Comparison of ENCODE assay signal across 9 cellular contexts in the genomic region with DNA sequence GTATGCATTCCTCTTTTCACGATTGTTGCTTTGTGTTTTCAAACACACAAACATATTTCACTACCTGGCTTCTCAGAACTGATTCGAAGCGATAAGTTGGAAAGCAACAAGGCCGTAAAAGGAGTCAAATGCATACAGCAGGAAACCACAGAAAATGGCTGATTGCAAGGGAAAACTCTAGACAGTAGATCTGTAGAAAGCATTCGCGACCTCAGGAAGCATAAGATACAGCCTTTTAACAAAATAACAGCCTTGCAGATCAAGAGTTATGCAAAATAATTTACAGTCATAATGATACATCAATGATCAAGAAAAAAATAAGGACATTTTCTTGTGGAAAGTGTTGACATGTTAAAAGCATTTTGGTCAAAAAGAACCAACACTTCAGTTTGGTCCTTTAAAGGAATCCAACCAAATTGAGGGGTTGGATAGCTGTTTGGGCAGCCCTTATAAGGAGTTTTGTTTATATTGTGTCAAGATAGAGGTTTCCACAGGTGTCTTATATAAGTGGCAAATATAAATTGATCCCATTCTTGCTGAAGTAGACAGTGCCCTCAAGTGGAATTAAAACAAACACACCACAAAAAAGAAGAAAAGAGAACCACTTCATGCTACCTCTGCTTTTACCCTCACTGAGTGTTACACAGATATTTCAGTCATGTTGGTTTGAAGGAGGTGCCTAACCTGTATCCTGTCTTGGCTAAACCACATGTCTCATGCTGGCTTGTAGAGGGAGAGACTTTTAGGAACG. TPM values are rescaled to one million over a fixed set of nuclear protein-coding genes. Genes with fewer than 3 reads are reported as not detected.
DNase-seq lines count a peak whose midpoint lies in the region; ATAC-seq and TF ChIP-seq lines count a peak whose summit lies in the region.
"Had no signal": no experiment of that assay in that cellular context is flagged by ENCODE, and none has a peak within 500 bp of the region (broad histone marks: within the 10 kb centered on the region; RNA-seq: fewer than 3 reads in every experiment).

No MANE protein-coding gene starts in this region.

- peaks cover 25% of the 10 kb centered on the region for H3K36me3 Mint-ChIP-seq in CD4-positive, CD25-positive, alpha-beta regulatory T cell
- peaks cover 16% of the 10 kb centered on the region for H3K36me3 Mint-ChIP-seq in T-helper 17 cell (ENCODE audit: low read depth)
- H3K36me3 Mint-ChIP-seq in stimulated activated naive B cell treated with anti-CD40 and anti-IgM and Interleukin-4, amounts not matched to agents 10 μg/mL and 1 μg/mL and 100 μg/mL, for 72 hours = peaks cover 23 to 31% of the 10 kb centered on the region in 2 donors

- no peak for TF ChIP-seq EP300 in gastroesophageal sphincter (IDR thresholded peaks at IDR 0.05)

- intact Hi-C loops in aorta (cut with DNase I) = loop anchor here in 1 of 2 donors (10.0 kb wide), 1 partner anchor 373 kb away; no protein-coding TSS in a partner anchor

- H3K4me3 ChIP-seq in CD4-positive, CD25-positive, alpha-beta regulatory T cell (ENCODE audit: low read depth, low read length) = peak overlapping the region; percentile 98
- H3K4me3 ChIP-seq in gastroesophageal sphincter (no peak overlapping the region), aorta (ENCODE audit: low read length in 2 of 2) (no peak overlapping the region)
- H3K4me3 ChIP-seq: SJCRH30 had no signal

- peak overlapping the region; percentile 99 for H3K27ac ChIP-seq in CD4-positive, CD25-positive, alpha-beta regulatory T cell (ENCODE audit: insufficient read depth, low read length, poor library complexity, severe bottlenecking)
- peak overlapping the region in 2 of 4 donors; percentile 15 to 25 for H3K27ac ChIP-seq in gastroesophageal sphincter
- no peak overlapping the region for H3K27ac ChIP-seq in aorta (ENCODE audit: low read depth in 1 of 2, low read length in 2 of 2)
- H3K27ac ChIP-seq: SJCRH30 had no signal

- H3K4me1 Mint-ChIP-seq in CD4-positive, CD25-positive, alpha-beta regulatory T cell = peaks cover 22 to 68% (median 50%) of the 10 kb centered on the region in 4 donors
- H3K4me1 Mint-ChIP-seq in T-helper 17 cell = peaks cover 45% of the 10 kb centered on the region
- H3K4me1 Mint-ChIP-seq in stimulated activated naive B cell treated with anti-CD40 and anti-IgM and Interleukin-4, amounts not matched to agents 10 μg/mL and 1 μg/mL and 100 μg/mL, for 72 hours = peaks cover 29 to 45% of the 10 kb centered on the region in 2 donors

- no peaks in the 10 kb centered on the region for H3K27me3 ChIP-seq in CD4-positive, CD25-positive, alpha-beta regulatory T cell (ENCODE audit: control insufficient read depth, insufficient read depth, low read length)
- H3K27me3 ChIP-seq in gastroesophageal sphincter (no peaks in the 10 kb centered on the region), aorta (ENCODE audit: control insufficient read depth in 1 of 2, insufficient read depth in 2 of 2, low read length in 1 of 2) (no peaks in the 10 kb centered on the region)
- H3K27me3 ChIP-seq: SJCRH30 had no signal

- no peak for TF ChIP-seq POLR2A in gastroesophageal sphincter (IDR thresholded peaks at IDR 0.05)

- peak overlapping the region; percentile 90 to 99 (median 92) for H3K27ac Mint-ChIP-seq in CD4-positive, CD25-positive, alpha-beta regulatory T cell
- H3K27ac Mint-ChIP-seq in T-helper 17 cell = peak overlapping the region; percentile 94
- peak overlapping the region; percentile 20 for H3K27ac Mint-ChIP-seq in stimulated activated naive B cell treated with anti-CD40 and anti-IgM and Interleukin-4, amounts not matched to agents 10 μg/mL and 1 μg/mL and 100 μg/mL, for 72 hours

- no peaks in the 10 kb centered on the region for H3K9me3 ChIP-seq in CD4-positive, CD25-positive, alpha-beta regulatory T cell (ENCODE audit: control insufficient read depth in 2 of 2, low read length in 2 of 2)
- H3K9me3 ChIP-seq in T-helper 17 cell (ENCODE audit: control insufficient read depth, low read length, poor library complexity, severe bottlenecking) (no peaks in the 10 kb centered on the region), gastroesophageal sphincter (no peaks in the 10 kb centered on the region), aorta (ENCODE audit: control insufficient read depth, low read length) (no peaks in the 10 kb centered on the region)
- H3K9me3 ChIP-seq: SJCRH30 had no signal

- no peaks in the 10 kb centered on the region for H3K9me3 Mint-ChIP-seq in CD4-positive, CD25-positive, alpha-beta regulatory T cell
- H3K9me3 Mint-ChIP-seq in stimulated activated naive B cell treated with anti-CD40 and anti-IgM and Interleukin-4, amounts not matched to agents 10 μg/mL and 1 μg/mL and 100 μg/mL, for 72 hours = no peaks in the 10 kb centered on the region

- peak; percentile 14 to 87 (median 73) for DNase-seq in CD4-positive, CD25-positive, alpha-beta regulatory T cell
- DNase-seq in T-helper 17 cell (no peak), NCI-H2081 treated with DMSO at 0.1 percent for 48 hours (lab: John Stamatoyannopoulos, UW) (no peak), aorta (no peak)
- no peak for DNase-seq in stimulated activated naive B cell treated with anti-CD40 and anti-IgM and Interleukin-4, amounts not matched to agents 10 μg/mL and 1 μg/mL and 100 μg/mL, for 72 hours

- peak; percentile 72 to 77 for ATAC-seq in CD4-positive, CD25-positive, alpha-beta regulatory T cell (ENCODE audit: low read depth in 2 of 2)
- peak; percentile 55 for ATAC-seq in GM18867 (IDR thresholded peaks at IDR 0.05; ENCODE audit: unreplicated experiment)
- peak; percentile 52 for ATAC-seq in HG03520 (IDR thresholded peaks at IDR 0.05; ENCODE audit: unreplicated experiment)
- ATAC-seq in T-helper 17 cell = peak; percentile 76
- no peak for ATAC-seq in gastroesophageal sphincter
- ATAC-seq in stimulated activated naive B cell treated with anti-CD40 and anti-IgM and Interleukin-4, amounts not matched to agents 10 μg/mL and 1 μg/mL and 100 μg/mL, for 72 hours (replicated peaks) = peak; percentile 78 to 81
- ATAC-seq in aorta (ENCODE audit: low FRiP score) = no peak

- peaks cover 90% of the 10 kb centered on the region for H3K4me1 ChIP-seq in CD4-positive, CD25-positive, alpha-beta regulatory T cell (ENCODE audit: control insufficient read depth, insufficient read depth, low read length, poor library complexity, severe bottlenecking)
- H3K4me1 ChIP-seq in gastroesophageal sphincter = peaks cover 0 to 86% (median 15%) of the 10 kb centered on the region in 3 donors
- H3K4me1 ChIP-seq in aorta (ENCODE audit: control insufficient read depth in 1 of 2, insufficient read depth in 2 of 2, low read length in 2 of 2) = peaks cover 2 to 5% of the 10 kb centered on the region in 2 donors
- H3K4me1 ChIP-seq: SJCRH30 had no signal

- H3K27me3 Mint-ChIP-seq in CD4-positive, CD25-positive, alpha-beta regulatory T cell = no peaks in the 10 kb centered on the region
- H3K27me3 Mint-ChIP-seq in T-helper 17 cell = no peaks in the 10 kb centered on the region
- H3K27me3 Mint-ChIP-seq in stimulated activated naive B cell treated with anti-CD40 and anti-IgM and Interleukin-4, amounts not matched to agents 10 μg/mL and 1 μg/mL and 100 μg/mL, for 72 hours = no peaks in the 10 kb centered on the region

- WGBS in gastroesophageal sphincter (ENCODE audit: low coverage in 1 of 2), 2 donors = 54 to 63% methylated on average over 7 of the region's 7 CpGs
- 73 to 74% methylated on average over 7 of the region's 7 CpGs for WGBS in aorta, 2 donors

- peak overlapping the region; percentile 77 to 99 (median 92) for H3K4me3 Mint-ChIP-seq in CD4-positive, CD25-positive, alpha-beta regulatory T cell
- peak overlapping the region; percentile 91 for H3K4me3 Mint-ChIP-seq in T-helper 17 cell
- H3K4me3 Mint-ChIP-seq in stimulated activated naive B cell treated with anti-CD40 and anti-IgM and Interleukin-4, amounts not matched to agents 10 μg/mL and 1 μg/mL and 100 μg/mL, for 72 hours = peak overlapping the region; percentile 57 to 68

- peaks cover 30% of the 10 kb centered on the region for H3K36me3 ChIP-seq in CD4-positive, CD25-positive, alpha-beta regulatory T cell (ENCODE audit: control insufficient read depth, insufficient read depth, low read length)
- H3K36me3 ChIP-seq in gastroesophageal sphincter (peaks cover 0 to 19% of the 10 kb centered on the region in 2 donors), aorta (ENCODE audit: control insufficient read depth in 1 of 2, insufficient read depth in 2 of 2, low read length in 1 of 2) (no peaks in the 10 kb centered on the region)
- H3K36me3 ChIP-seq: SJCRH30 had no signal

- peak in 3 of 4 experiments; percentile 12 to 38 (median 30) for TF ChIP-seq CTCF in gastroesophageal sphincter (IDR thresholded peaks at IDR 0.05)

RNA-seq across cellular contexts. Expression of gene CYLD, which starts 5.5 kb away (rescaled TPM):
- 425 TPM for total RNA-seq in CD4-positive, CD25-positive, alpha-beta regulatory T cell
- 100 to 1,000 TPM; 161 to 211 (median 169) TPM for polyA plus RNA-seq in CD4-positive, CD25-positive, alpha-beta regulatory T cell
- total RNA-seq in T-helper 17 cell (100 to 1,000 TPM; 411 to 412 TPM), gastroesophageal sphincter (10 to 100 TPM; 39.2 to 82.5 (median 53.2) TPM), aorta (10 to 100 TPM; 59.0 to 65.1 TPM)
- polyA plus RNA-seq in aorta = 10 to 100 TPM; 15.8 to 26.4 TPM

RNA-seq across cellular contexts. Expression of gene NOD2, which starts 54.0 kb away (rescaled TPM):
- total RNA-seq in CD4-positive, CD25-positive, alpha-beta regulatory T cell = 11.7 TPM
- 1 to 10 TPM; 1.5 to 5.9 (median 3.2) TPM for polyA plus RNA-seq in CD4-positive, CD25-positive, alpha-beta regulatory T cell
- 10 to 100 TPM in 1 of 2 donors, 1 to 10 TPM in 1; 9.4 to 16.6 TPM for total RNA-seq in T-helper 17 cell
- total RNA-seq in gastroesophageal sphincter = 1 to 10 TPM in 3 of 4 donors, under 1 TPM in 1; 0.82 to 5.9 (median 3.5) TPM
- total RNA-seq in aorta = 1 to 10 TPM; 3.7 to 9.3 TPM
- polyA plus RNA-seq in aorta = under 1 TPM; 0.31 to 0.38 TPM
- total RNA-seq: SJCRH30 had no signal

Comparison
In these comparisons a context has a peak if more than half of its experiments do, and no peak if none do; other contexts are left out.
1. ATAC-seq: peak in CD4-positive, CD25-positive, alpha-beta regulatory T cell (2 of 2), GM18867 (single experiment), HG03520 (single experiment), T-helper 17 cell (single experiment) and stimulated activated naive B cell treated with anti-CD40 and anti-IgM and Interleukin-4, amounts not matched to agents 10 μg/mL and 1 μg/mL and 100 μg/mL, for 72 hours (2 of 2); none in gastroesophageal sphincter (single experiment) and aorta (single experiment).
2. DNase-seq: peak in CD4-positive, CD25-positive, alpha-beta regulatory T cell (3 of 3); none in T-helper 17 cell (0 of 3), stimulated activated naive B cell treated with anti-CD40 and anti-IgM and Interleukin-4, amounts not matched to agents 10 μg/mL and 1 μg/mL and 100 μg/mL, for 72 hours (single experiment), NCI-H2081 treated with DMSO at 0.1 percent for 48 hours (single experiment) and aorta (0 of 2).
3. H3K27ac Mint-ChIP-seq: peak in every context shown above with its lines; median percentile 94 in T-helper 17 cell; 92 in CD4-positive, CD25-positive, alpha-beta regulatory T cell; 20 in stimulated activated naive B cell treated with anti-CD40 and anti-IgM and Interleukin-4, amounts not matched to agents 10 μg/mL and 1 μg/mL and 100 μg/mL, for 72 hours.
4. Peak in every context shown above with its lines, with median percentiles within 50 percentile points of each other: H3K4me3 Mint-ChIP-seq.